13 cellular contexts compared by ENCODE assay signal in genomic region chr4:143202824-143203223, GRCh38. TPM values are rescaled to one million over a fixed set of nuclear protein-coding genes. Genes with fewer than 3 reads are reported as not detected.
DNase-seq lines count a peak whose midpoint lies in the region; ATAC-seq, FAIRE-seq and TF ChIP-seq lines count a peak whose summit lies in the region.
"Had no signal": no experiment of that assay in that cellular context is flagged by ENCODE, and none has a peak within 500 bp of the region (broad histone marks: within the 10 kb centered on the region; RNA-seq: fewer than 3 reads in every experiment).

No MANE protein-coding gene starts in this region.

- H3K27ac ChIP-seq in heart right ventricle (no peak overlapping the region), right cardiac atrium (ENCODE audit: low read length) (no peak overlapping the region), VCaP (no peak overlapping the region), uterus (no peak overlapping the region)
- H3K27ac ChIP-seq: BLaER1 had no signal

- TF ChIP-seq CTCF in heart right ventricle (IDR thresholded peaks at IDR 0.05): peak in 8 of 9 donors; percentile 27 to 67 (median 47)
- TF ChIP-seq CTCF in VCaP (conservative IDR thresholded peaks at IDR 0.05): peak; percentile 60
- peak; percentile 12 to 55 (median 38) for TF ChIP-seq CTCF in uterus (IDR thresholded peaks at IDR 0.05)

- WGBS in heart right ventricle, 2 donors: 98 to 100% methylated on average over 1 of the region's 1 CpG
- 97% methylated on average over 1 of the region's 1 CpG for WGBS in right cardiac atrium

- intact Hi-C loops in heart right ventricle (cut with DNase I) (loop anchor here in 8 of 10 donors (2.0 to 10.0 kb wide), 7 partner anchors 82 to 282 kb away; partner anchors contain the start of gene GAB1 (in 3 of the 8)), right cardiac atrium (cut with DNase I) (loop anchor here in 2 of 4 donors (5.0 to 10.0 kb wide), 3 partner anchors 132 to 282 kb away; partner anchors contain the start of gene GAB1 (in 1 of the 2)), uterus (cut with DNase I; ENCODE audit: low total_unique reads) (no loop called here)

- H3K36me3 ChIP-seq in heart right ventricle: peaks cover 0 to 93% (median 33%) of the 10 kb centered on the region in 9 donors
- no peaks in the 10 kb centered on the region for H3K36me3 ChIP-seq in uterus

- peaks cover 0 to 5% (median 2%) of the 10 kb centered on the region in 9 donors for H3K4me1 ChIP-seq in heart right ventricle
- no peaks in the 10 kb centered on the region for H3K4me1 ChIP-seq in right cardiac atrium (ENCODE audit: control insufficient read depth, insufficient read depth, low read length)
- no peaks in the 10 kb centered on the region for H3K4me1 ChIP-seq in uterus
- H3K4me1 ChIP-seq: BLaER1 had no signal

- peak; percentile 64 for FAIRE-seq in frontal cortex (lab: Jason Lieb, UNC)

- no peaks in the 10 kb centered on the region for H3K27me3 ChIP-seq in heart right ventricle
- no peaks in the 10 kb centered on the region for H3K27me3 ChIP-seq in right cardiac atrium (ENCODE audit: control insufficient read depth, insufficient read depth)
- H3K27me3 ChIP-seq in uterus: no peaks in the 10 kb centered on the region
- H3K27me3 ChIP-seq: BLaER1, gastrocnemius medialis had no signal

- DNase-seq in heart right ventricle (no peak), right cardiac atrium (no peak), frontal cortex (ENCODE audit: low spot score in 2 of 2) (no peak), uterus (no peak), NCI-H2196 treated with DMSO at 0.1 percent for 48 hours (lab: John Stamatoyannopoulos, UW; ENCODE audit: unreplicated experiment) (no peak)
- DNase-seq: activated CD4-positive, alpha-beta memory T cell treated with anti-CD3 and anti-CD28 coated beads for 36 hours; gastrocnemius medialis; SHP77; stimulated activated naive CD8-positive, alpha-beta T cell treated with anti-CD3 and anti-CD28 coated beads, Interleukin-15, amount 100 ng/mL, for 72 hours had no signal

- no peak for ATAC-seq in heart right ventricle
- no peak for ATAC-seq in right cardiac atrium
- ATAC-seq in GM21360 (IDR thresholded peaks at IDR 0.05; ENCODE audit: unreplicated experiment): no peak
- ATAC-seq in GM19397 (IDR thresholded peaks at IDR 0.05; ENCODE audit: unreplicated experiment): no peak
- ATAC-seq: gastrocnemius medialis; stimulated activated naive CD8-positive, alpha-beta T cell treated with anti-CD3 and anti-CD28 coated beads, Interleukin-15, amount 100 ng/mL, for 72 hours had no signal

- no peaks in the 10 kb centered on the region for H3K9me3 ChIP-seq in heart right ventricle
- no peaks in the 10 kb centered on the region for H3K9me3 ChIP-seq in right cardiac atrium (ENCODE audit: control insufficient read depth, low read length)
- H3K9me3 ChIP-seq in uterus: no peaks in the 10 kb centered on the region
- H3K9me3 ChIP-seq: BLaER1, gastrocnemius medialis had no signal

- no peak for TF ChIP-seq POLR2A in uterus (IDR thresholded peaks at IDR 0.05)

- H3K4me3 ChIP-seq in heart right ventricle: no peak overlapping the region
- H3K4me3 ChIP-seq in right cardiac atrium (ENCODE audit: low read length): no peak overlapping the region
- no peak overlapping the region for H3K4me3 ChIP-seq in uterus
- H3K4me3 ChIP-seq: BLaER1, gastrocnemius medialis had no signal

RNA-seq across cellular contexts. Expression of gene USP38, which starts 18.1 kb away (rescaled TPM):
- total RNA-seq in heart right ventricle (10 to 100 TPM; 15.6 to 24.2 (median 20.8) TPM), right cardiac atrium (10 to 100 TPM; 19.1 to 21.1 (median 19.4) TPM), frontal cortex (20.0 TPM), uterus (10 to 100 TPM in 3 of 4 donors, 1 to 10 TPM in 1; 6.7 to 34.9 (median 18.1) TPM)
- polyA plus RNA-seq in heart right ventricle (1 to 10 TPM; 3.1 to 8.6 TPM), right cardiac atrium (7.1 TPM)
